ENCODE assay signal across 1 cellular context in the genomic region with DNA sequence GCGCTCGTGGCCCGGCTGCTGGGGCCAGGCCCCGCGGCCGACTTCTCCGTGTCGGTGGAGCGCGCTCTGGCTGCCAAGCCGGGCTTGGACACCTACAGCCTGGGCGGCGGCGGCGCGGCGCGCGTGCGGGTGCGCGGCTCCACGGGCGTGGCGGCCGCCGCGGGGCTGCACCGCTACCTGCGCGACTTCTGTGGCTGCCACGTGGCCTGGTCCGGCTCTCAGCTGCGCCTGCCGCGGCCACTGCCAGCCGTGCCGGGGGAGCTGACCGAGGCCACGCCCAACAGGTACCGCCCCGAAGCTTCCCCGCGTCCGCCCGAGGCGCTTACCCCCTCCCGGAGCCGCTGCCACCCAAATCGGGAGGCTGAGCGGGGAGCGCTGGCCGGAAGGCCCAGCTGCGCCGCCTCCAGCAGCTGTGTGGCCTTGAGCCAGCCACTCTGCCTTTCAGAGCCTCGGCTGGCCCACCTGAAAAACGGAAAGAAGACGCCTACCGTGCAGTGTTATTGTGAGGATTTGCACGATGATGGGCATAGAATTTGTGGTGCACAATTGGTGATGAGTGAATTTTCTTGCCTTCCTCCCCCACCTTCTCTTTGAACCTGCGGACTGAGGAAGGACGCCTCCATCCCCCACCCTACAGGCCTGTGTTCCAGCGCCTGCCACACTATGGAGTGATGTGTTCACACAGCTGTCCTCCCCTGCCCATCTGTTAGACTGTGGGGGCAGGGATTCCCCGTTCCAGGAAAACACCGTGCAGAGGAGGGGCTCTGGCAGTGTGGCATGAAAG.
A peak's percentile ranks its signal among the peaks of the same experiment; 100 is the strongest.
TF ChIP-seq lines count a peak whose summit lies in the region.

No MANE protein-coding gene starts in this region.

TF ChIP-seq in HepG2, 621 proteins besides CTCF, POLR2A, EP300 and RAD21 (continued from another document and continues in another):
- TF ChIP-seq, protein P1, sequence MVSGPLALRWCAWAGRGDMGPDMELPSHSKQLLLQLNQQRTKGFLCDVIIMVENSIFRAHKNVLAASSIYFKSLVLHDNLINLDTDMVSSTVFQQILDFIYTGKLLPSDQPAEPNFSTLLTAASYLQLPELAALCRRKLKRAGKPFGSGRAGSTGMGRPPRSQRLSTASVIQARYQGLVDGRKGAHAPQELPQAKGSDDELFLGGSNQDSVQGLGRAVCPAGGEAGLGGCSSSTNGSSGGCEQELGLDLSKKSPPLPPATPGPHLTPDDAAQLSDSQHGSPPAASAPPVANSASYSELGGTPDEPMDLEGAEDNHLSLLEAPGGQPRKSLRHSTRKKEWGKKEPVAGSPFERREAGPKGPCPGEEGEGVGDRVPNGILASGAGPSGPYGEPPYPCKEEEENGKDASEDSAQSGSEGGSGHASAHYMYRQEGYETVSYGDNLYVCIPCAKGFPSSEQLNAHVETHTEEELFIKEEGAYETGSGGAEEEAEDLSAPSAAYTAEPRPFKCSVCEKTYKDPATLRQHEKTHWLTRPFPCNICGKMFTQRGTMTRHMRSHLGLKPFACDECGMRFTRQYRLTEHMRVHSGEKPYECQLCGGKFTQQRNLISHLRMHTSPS (CRISPR knock-in tag; IDR thresholded peaks at IDR 0.05; ENCODE audit: low read depth), result peak; percentile 89; the same call in 1 of the 2 replicates
- TF ChIP-seq PTBP1 (IDR thresholded peaks at IDR 0.05; ENCODE audit: low read depth, low read length, poor library complexity, severe bottlenecking) (no peak), ZMYM4 (CRISPR knock-in tag; IDR thresholded peaks at IDR 0.05) (peak; percentile 80), ZNF264 (CRISPR knock-in tag; IDR thresholded peaks at IDR 0.05) (peak; percentile 61; the same call in 1 of the 2 replicates), SNAI1 (CRISPR knock-in tag; IDR thresholded peaks at IDR 0.05; ENCODE audit: borderline replicate concordance) (no peak), GABPA (IDR thresholded peaks at IDR 0.05; ENCODE audit: low read depth, low read length) (peak; percentile 23; the same call in 1 of the 2 replicates), GABPA (CRISPR knock-in tag; IDR thresholded peaks at IDR 0.05; ENCODE audit: low read depth) (peak; percentile 82), PAX8 (CRISPR knock-in tag; IDR thresholded peaks at IDR 0.05; ENCODE audit: borderline replicate concordance) (no peak), ESRRA (CRISPR knock-in tag; IDR thresholded peaks at IDR 0.05; ENCODE audit: low read depth) (peak; percentile 29; the same call in 1 of the 2 replicates), NR2C2 (CRISPR knock-in tag; IDR thresholded peaks at IDR 0.05; ENCODE audit: borderline replicate concordance) (peak; percentile 44; the same call in 1 of the 2 replicates), ZNF674 (CRISPR knock-in tag; IDR thresholded peaks at IDR 0.05; ENCODE audit: low read depth) (0 out of 2 replicates have a peak, but pooled peaks have one; percentile 27), TP53 (CRISPR knock-in tag; conservative IDR thresholded peaks at IDR 0.05) (no peak), MXI1 (IDR thresholded peaks at IDR 0.05; ENCODE audit: borderline replicate concordance, low read depth, low read length) (peak; percentile 94; the same call in 1 of the 3 replicates), NFYB (CRISPR knock-in tag; IDR thresholded peaks at IDR 0.05) (0 out of 2 replicates have a peak, but pooled peaks have one; percentile 32), ZNF335 (CRISPR knock-in tag; IDR thresholded peaks at IDR 0.05) (no peak; the same call in 1 of the 2 replicates), ZNF768 (CRISPR knock-in tag; IDR thresholded peaks at IDR 0.05) (peak; percentile 92), ZNF747 (CRISPR knock-in tag; IDR thresholded peaks at IDR 0.05; ENCODE audit: borderline replicate concordance) (peak; percentile 23; the same call in 1 of the 2 replicates), ZNF614 (CRISPR knock-in tag; IDR thresholded peaks at IDR 0.05; ENCODE audit: borderline replicate concordance) (peak; percentile 95), GZF1 (CRISPR knock-in tag; IDR thresholded peaks at IDR 0.05) (0 out of 2 replicates have a peak, but pooled peaks have one; percentile 7), ZNF33B (CRISPR knock-in tag; IDR thresholded peaks at IDR 0.05) (no peak), BRCA1 (CRISPR knock-in tag; IDR thresholded peaks at IDR 0.05) (no peak), MYNN (CRISPR knock-in tag; IDR thresholded peaks at IDR 0.05; ENCODE audit: low read depth) (0 out of 2 replicates have a peak, but pooled peaks have one; percentile 72), SIX4 (CRISPR knock-in tag; IDR thresholded peaks at IDR 0.05) (peak; percentile 57; the same call in 1 of the 2 replicates)
- TF ChIP-seq, protein P2, sequence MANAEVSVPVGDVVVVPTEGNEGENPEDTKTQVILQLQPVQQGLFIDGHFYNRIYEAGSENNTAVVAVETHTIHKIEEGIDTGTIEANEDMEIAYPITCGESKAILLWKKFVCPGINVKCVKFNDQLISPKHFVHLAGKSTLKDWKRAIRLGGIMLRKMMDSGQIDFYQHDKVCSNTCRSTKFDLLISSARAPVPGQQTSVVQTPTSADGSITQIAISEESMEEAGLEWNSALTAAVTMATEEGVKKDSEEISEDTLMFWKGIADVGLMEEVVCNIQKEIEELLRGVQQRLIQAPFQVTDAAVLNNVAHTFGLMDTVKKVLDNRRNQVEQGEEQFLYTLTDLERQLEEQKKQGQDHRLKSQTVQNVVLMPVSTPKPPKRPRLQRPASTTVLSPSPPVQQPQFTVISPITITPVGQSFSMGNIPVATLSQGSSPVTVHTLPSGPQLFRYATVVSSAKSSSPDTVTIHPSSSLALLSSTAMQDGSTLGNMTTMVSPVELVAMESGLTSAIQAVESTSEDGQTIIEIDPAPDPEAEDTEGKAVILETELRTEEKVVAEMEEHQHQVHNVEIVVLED (CRISPR knock-in tag; IDR thresholded peaks at IDR 0.05; ENCODE audit: borderline replicate concordance), result peak; percentile 70
- TF ChIP-seq, protein P3, sequence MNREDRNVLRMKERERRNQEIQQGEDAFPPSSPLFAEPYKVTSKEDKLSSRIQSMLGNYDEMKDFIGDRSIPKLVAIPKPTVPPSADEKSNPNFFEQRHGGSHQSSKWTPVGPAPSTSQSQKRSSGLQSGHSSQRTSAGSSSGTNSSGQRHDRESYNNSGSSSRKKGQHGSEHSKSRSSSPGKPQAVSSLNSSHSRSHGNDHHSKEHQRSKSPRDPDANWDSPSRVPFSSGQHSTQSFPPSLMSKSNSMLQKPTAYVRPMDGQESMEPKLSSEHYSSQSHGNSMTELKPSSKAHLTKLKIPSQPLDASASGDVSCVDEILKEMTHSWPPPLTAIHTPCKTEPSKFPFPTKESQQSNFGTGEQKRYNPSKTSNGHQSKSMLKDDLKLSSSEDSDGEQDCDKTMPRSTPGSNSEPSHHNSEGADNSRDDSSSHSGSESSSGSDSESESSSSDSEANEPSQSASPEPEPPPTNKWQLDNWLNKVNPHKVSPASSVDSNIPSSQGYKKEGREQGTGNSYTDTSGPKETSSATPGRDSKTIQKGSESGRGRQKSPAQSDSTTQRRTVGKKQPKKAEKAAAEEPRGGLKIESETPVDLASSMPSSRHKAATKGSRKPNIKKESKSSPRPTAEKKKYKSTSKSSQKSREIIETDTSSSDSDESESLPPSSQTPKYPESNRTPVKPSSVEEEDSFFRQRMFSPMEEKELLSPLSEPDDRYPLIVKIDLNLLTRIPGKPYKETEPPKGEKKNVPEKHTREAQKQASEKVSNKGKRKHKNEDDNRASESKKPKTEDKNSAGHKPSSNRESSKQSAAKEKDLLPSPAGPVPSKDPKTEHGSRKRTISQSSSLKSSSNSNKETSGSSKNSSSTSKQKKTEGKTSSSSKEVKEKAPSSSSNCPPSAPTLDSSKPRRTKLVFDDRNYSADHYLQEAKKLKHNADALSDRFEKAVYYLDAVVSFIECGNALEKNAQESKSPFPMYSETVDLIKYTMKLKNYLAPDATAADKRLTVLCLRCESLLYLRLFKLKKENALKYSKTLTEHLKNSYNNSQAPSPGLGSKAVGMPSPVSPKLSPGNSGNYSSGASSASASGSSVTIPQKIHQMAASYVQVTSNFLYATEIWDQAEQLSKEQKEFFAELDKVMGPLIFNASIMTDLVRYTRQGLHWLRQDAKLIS (CRISPR knock-in tag; IDR thresholded peaks at IDR 0.05), result no peak; the same call in 1 of the 2 replicates
- TF ChIP-seq, protein P4, sequence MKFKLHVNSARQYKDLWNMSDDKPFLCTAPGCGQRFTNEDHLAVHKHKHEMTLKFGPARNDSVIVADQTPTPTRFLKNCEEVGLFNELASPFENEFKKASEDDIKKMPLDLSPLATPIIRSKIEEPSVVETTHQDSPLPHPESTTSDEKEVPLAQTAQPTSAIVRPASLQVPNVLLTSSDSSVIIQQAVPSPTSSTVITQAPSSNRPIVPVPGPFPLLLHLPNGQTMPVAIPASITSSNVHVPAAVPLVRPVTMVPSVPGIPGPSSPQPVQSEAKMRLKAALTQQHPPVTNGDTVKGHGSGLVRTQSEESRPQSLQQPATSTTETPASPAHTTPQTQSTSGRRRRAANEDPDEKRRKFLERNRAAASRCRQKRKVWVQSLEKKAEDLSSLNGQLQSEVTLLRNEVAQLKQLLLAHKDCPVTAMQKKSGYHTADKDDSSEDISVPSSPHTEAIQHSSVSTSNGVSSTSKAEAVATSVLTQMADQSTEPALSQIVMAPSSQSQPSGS (CRISPR knock-in tag; IDR thresholded peaks at IDR 0.05), result peak; percentile 89
- TF ChIP-seq, protein P5, sequence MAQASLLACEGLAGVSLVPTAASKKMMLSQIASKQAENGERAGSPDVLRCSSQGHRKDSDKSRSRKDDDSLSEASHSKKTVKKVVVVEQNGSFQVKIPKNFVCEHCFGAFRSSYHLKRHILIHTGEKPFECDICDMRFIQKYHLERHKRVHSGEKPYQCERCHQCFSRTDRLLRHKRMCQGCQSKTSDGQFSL (CRISPR knock-in tag; IDR thresholded peaks at IDR 0.05), result 0 out of 2 replicates have a peak, but pooled peaks have one; percentile 15
- TF ChIP-seq, protein P6, sequence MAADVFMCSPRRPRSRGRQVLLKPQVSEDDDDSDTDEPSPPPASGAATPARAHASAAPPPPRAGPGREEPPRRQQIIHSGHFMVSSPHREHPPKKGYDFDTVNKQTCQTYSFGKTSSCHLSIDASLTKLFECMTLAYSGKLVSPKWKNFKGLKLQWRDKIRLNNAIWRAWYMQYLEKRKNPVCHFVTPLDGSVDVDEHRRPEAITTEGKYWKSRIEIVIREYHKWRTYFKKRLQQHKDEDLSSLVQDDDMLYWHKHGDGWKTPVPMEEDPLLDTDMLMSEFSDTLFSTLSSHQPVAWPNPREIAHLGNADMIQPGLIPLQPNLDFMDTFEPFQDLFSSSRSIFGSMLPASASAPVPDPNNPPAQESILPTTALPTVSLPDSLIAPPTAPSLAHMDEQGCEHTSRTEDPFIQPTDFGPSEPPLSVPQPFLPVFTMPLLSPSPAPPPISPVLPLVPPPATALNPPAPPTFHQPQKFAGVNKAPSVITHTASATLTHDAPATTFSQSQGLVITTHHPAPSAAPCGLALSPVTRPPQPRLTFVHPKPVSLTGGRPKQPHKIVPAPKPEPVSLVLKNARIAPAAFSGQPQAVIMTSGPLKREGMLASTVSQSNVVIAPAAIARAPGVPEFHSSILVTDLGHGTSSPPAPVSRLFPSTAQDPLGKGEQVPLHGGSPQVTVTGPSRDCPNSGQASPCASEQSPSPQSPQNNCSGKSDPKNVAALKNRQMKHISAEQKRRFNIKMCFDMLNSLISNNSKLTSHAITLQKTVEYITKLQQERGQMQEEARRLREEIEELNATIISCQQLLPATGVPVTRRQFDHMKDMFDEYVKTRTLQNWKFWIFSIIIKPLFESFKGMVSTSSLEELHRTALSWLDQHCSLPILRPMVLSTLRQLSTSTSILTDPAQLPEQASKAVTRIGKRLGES (CRISPR knock-in tag; IDR thresholded peaks at IDR 0.05; ENCODE audit: borderline replicate concordance), result no peak
- TF ChIP-seq, protein P7, sequence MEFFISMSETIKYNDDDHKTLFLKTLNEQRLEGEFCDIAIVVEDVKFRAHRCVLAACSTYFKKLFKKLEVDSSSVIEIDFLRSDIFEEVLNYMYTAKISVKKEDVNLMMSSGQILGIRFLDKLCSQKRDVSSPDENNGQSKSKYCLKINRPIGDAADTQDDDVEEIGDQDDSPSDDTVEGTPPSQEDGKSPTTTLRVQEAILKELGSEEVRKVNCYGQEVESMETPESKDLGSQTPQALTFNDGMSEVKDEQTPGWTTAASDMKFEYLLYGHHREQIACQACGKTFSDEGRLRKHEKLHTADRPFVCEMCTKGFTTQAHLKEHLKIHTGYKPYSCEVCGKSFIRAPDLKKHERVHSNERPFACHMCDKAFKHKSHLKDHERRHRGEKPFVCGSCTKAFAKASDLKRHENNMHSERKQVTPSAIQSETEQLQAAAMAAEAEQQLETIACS (CRISPR knock-in tag; IDR thresholded peaks at IDR 0.05), result no peak
- TF ChIP-seq, protein P8, sequence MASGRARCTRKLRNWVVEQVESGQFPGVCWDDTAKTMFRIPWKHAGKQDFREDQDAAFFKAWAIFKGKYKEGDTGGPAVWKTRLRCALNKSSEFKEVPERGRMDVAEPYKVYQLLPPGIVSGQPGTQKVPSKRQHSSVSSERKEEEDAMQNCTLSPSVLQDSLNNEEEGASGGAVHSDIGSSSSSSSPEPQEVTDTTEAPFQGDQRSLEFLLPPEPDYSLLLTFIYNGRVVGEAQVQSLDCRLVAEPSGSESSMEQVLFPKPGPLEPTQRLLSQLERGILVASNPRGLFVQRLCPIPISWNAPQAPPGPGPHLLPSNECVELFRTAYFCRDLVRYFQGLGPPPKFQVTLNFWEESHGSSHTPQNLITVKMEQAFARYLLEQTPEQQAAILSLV (CRISPR knock-in tag; IDR thresholded peaks at IDR 0.05; ENCODE audit: borderline replicate concordance), result peak; percentile 56; the same call in 1 of the 2 replicates
- TF ChIP-seq, protein P9, sequence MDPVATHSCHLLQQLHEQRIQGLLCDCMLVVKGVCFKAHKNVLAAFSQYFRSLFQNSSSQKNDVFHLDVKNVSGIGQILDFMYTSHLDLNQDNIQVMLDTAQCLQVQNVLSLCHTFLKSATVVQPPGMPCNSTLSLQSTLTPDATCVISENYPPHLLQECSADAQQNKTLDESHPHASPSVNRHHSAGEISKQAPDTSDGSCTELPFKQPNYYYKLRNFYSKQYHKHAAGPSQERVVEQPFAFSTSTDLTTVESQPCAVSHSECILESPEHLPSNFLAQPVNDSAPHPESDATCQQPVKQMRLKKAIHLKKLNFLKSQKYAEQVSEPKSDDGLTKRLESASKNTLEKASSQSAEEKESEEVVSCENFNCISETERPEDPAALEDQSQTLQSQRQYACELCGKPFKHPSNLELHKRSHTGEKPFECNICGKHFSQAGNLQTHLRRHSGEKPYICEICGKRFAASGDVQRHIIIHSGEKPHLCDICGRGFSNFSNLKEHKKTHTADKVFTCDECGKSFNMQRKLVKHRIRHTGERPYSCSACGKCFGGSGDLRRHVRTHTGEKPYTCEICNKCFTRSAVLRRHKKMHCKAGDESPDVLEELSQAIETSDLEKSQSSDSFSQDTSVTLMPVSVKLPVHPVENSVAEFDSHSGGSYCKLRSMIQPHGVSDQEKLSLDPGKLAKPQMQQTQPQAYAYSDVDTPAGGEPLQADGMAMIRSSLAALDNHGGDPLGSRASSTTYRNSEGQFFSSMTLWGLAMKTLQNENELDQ (CRISPR knock-in tag; IDR thresholded peaks at IDR 0.05; ENCODE audit: borderline replicate concordance), result no peak
- TF ChIP-seq, protein P10, sequence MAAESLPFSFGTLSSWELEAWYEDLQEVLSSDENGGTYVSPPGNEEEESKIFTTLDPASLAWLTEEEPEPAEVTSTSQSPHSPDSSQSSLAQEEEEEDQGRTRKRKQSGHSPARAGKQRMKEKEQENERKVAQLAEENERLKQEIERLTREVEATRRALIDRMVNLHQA (CRISPR knock-in tag; IDR thresholded peaks at IDR 0.05), result no peak
